Comparison of ENCODE assay signal across 13 cellular contexts in genomic region chr19:52307275-52307674, GRCh38. TPM values are rescaled to one million over a fixed set of nuclear protein-coding genes. Genes with fewer than 3 reads are reported as not detected.
A peak's percentile ranks its signal among the peaks of the same experiment; 100 is the strongest.
DNase-seq lines count a peak whose midpoint lies in the region; ATAC-seq, FAIRE-seq and TF ChIP-seq lines count a peak whose summit lies in the region.
"Had no signal": no experiment of that assay in that cellular context is flagged by ENCODE, and none has a peak within 500 bp of the region (broad histone marks: within the 10 kb centered on the region; RNA-seq: fewer than 3 reads in every experiment).

No MANE protein-coding gene starts in this region.

- no peaks in the 10 kb centered on the region for H3K79me1 ChIP-seq in mesendoderm (ENCODE audit: low read length)

- no peak overlapping the region for H3K56ac ChIP-seq in mesendoderm (ENCODE audit: low read length)

- CTCF ChIA-PET in K562 (lab: Yijun Ruan, JAX; ENCODE audit: low intra/inter-chr PET ratio): no interaction called here

- TF ChIP-seq POLR2A in K562 (conservative IDR thresholded peaks at IDR 0.05): no peak

- H3K79me2 ChIP-seq in K562 (ENCODE audit: control insufficient read depth, insufficient read depth, low read length) (no peaks in the 10 kb centered on the region), mesendoderm (ENCODE audit: control insufficient read depth, insufficient read depth, low read length) (no peaks in the 10 kb centered on the region)

- no peak overlapping the region for H2BK15ac ChIP-seq in mesendoderm (replicated peaks; ENCODE audit: low read depth)

- H3K4me2 ChIP-seq in K562 (ENCODE audit: insufficient read depth, low read length) (no peak overlapping the region), mesendoderm (ENCODE audit: low read length) (no peak overlapping the region)

- H3K23ac ChIP-seq in mesendoderm (ENCODE audit: low read length): no peak overlapping the region

- no peak for TF ChIP-seq EP300 in K562 (IDR thresholded peaks at IDR 0.05; ENCODE audit: low read length)

- no peak overlapping the region for H3K18ac ChIP-seq in mesendoderm (ENCODE audit: low read length)

- TF ChIP-seq RAD21 in K562 (CRISPR knock-in tag; conservative IDR thresholded peaks at IDR 0.05 in 1 of 2, IDR thresholded peaks at IDR 0.05 in 1 of 2): no peak

- POLR2A ChIA-PET in K562 (lab: Yijun Ruan, JAX): interaction anchor here (1.0 kb wide), 1 partner anchor 12 kb away, joined by 3 read pairs; no protein-coding TSS in a partner anchor

- H2BK120ac ChIP-seq in mesendoderm (ENCODE audit: low read depth, low read length): no peak overlapping the region

- H3K4ac ChIP-seq in mesendoderm (ENCODE audit: low read depth, low read length): no peak overlapping the region

- H3K9me3 ChIP-seq in K562 (replicated peaks; ENCODE audit: control insufficient read depth, insufficient read depth, low read depth, low read length): peaks cover 36% of the 10 kb centered on the region

- BruUV-seq in K562 (replicated peaks; lab: Mats Ljungman, UMichigan): no TSS peak

- no peak overlapping the region for H4K5ac ChIP-seq in mesendoderm (ENCODE audit: low read length)

- H3K4me1 ChIP-seq in K562 (replicated peaks in 1 of 2; ENCODE audit: control insufficient read depth in 2 of 2, insufficient read depth in 2 of 2, low read length in 2 of 2) (no peaks in the 10 kb centered on the region), mesendoderm (ENCODE audit: control insufficient read depth, low read depth, low read length) (no peaks in the 10 kb centered on the region)

- H2BK5ac ChIP-seq in mesendoderm (ENCODE audit: low read length): no peak overlapping the region

- ATAC-seq in K562 (no peak), HG03025 (IDR thresholded peaks at IDR 0.05; ENCODE audit: low FRiP score, unreplicated experiment) (no peak), HG03045 (IDR thresholded peaks at IDR 0.05; ENCODE audit: unreplicated experiment) (no peak), HG02973 (IDR thresholded peaks at IDR 0.05; ENCODE audit: unreplicated experiment) (no peak)
- ATAC-seq: mucosa of descending colon, right cardiac atrium had no signal

- H3K27me3 ChIP-seq in K562 (ENCODE audit: control insufficient read depth in 2 of 2, insufficient read depth in 2 of 2, low read length in 2 of 2) (no peaks in the 10 kb centered on the region), mesendoderm (ENCODE audit: insufficient read depth, low read length, poor library complexity) (no peaks in the 10 kb centered on the region)

- intact Hi-C loops in K562 (cut with micrococcal nuclease): no loop called here

- no peak for FAIRE-seq in K562 (lab: Jason Lieb, UNC)

- H3K27ac ChIP-seq in K562 (ENCODE audit: extremely low read depth, low read depth, low read length) (no peak overlapping the region), mesendoderm (ENCODE audit: low read depth, low read length) (no peak overlapping the region)

- no peak for TF ChIP-seq CTCF in K562 (IDR thresholded peaks at IDR 0.05 in 2 of 3, conservative IDR thresholded peaks at IDR 0.05 in 1 of 3; ENCODE audit: insufficient read depth in 2 of 3, low read depth in 1 of 3, low read length in 3 of 3)

- H4K20me1 ChIP-seq in K562 (replicated peaks; ENCODE audit: control insufficient read depth, insufficient read depth, low read length): no peaks in the 10 kb centered on the region

- H3K4me3 ChIP-seq in K562 (no peak overlapping the region), mesendoderm (ENCODE audit: low read length) (no peak overlapping the region)
- H3K4me3 ChIP-seq: mucosa of descending colon had no signal

- DNase-seq in NCI-H748 (lab: John Stamatoyannopoulos, UW; ENCODE audit: unreplicated experiment) (peak; percentile 37), NCI-H748 treated with DMSO at 0.1 percent for 48 hours (lab: John Stamatoyannopoulos, UW) (no peak), HS-27A (ENCODE audit: low read depth) (peak; percentile 1), K562 (ENCODE audit: extremely low read depth in 1 of 4, low spot score in 3 of 4) (peak in 1 of 4 experiments; percentile 47), mesendoderm (peak; percentile 79)
- DNase-seq: amygdala; effector memory CD4-positive, alpha-beta T cell; NCI-H187; right cardiac atrium had no signal

- 98% methylated on average over 10 of the region's 10 CpGs for WGBS in K562 (ENCODE audit: insufficient coverage, low coverage, missing lambda C conversion rate)
- no CpG with 5 or more reads among the region's 10 CpGs for WGBS in mesendoderm (ENCODE audit: extremely low coverage, insufficient coverage, low lambda C conversion rate)

- H4K8ac ChIP-seq in mesendoderm (ENCODE audit: low read depth, low read length): no peak overlapping the region

- in situ Hi-C loops in K562 (cut with MboI): no loop called here

- H3K36me3 ChIP-seq in K562 (ENCODE audit: control insufficient read depth, insufficient read depth, low read length) (peaks cover 74% of the 10 kb centered on the region), mesendoderm (ENCODE audit: control insufficient read depth, insufficient read depth, low read length) (peaks cover 13% of the 10 kb centered on the region)

- no peak overlapping the region for H2AK5ac ChIP-seq in mesendoderm (ENCODE audit: low read length)

- H3K9ac ChIP-seq in K562 (ENCODE audit: insufficient read depth in 1 of 2, low read depth in 2 of 2, low read length in 2 of 2) (no peak overlapping the region), mesendoderm (ENCODE audit: low read length) (no peak overlapping the region)

- H3K9me1 ChIP-seq in K562 (ENCODE audit: control insufficient read depth, insufficient read depth, low read length): no peaks in the 10 kb centered on the region

- H2AFZ ChIP-seq in K562 (ENCODE audit: low read depth, low read length): no peak overlapping the region

TF ChIP-seq in K562, 482 proteins besides CTCF, POLR2A, EP300 and RAD21 (continues in another document):
- TF ChIP-seq ZBED1 (IDR thresholded peaks at IDR 0.05): no peak

RNA-seq across cellular contexts. Expression of gene ZNF480, which starts 10.3 kb away (rescaled TPM):
- total RNA-seq in K562 (2011; cell fraction: chromatin; rRNA removed; ENCODE audit: low replicate concordance): 4.9 and 20.2 TPM in 2 replicates
- total RNA-seq in K562 (2011; cell fraction: nucleolus; rRNA removed): 3.3 and 5.4 TPM in 2 replicates
- 5.6 and 6.5 TPM in 2 replicates for total RNA-seq in K562 (2011; cell fraction: nucleoplasm; rRNA removed)
- 10.4 and 13.1 TPM in 2 replicates for total RNA-seq in K562 (2014; rRNA removed)
- 31.1 and 43.3 TPM in 2 replicates for total RNA-seq in K562 (2014; rRNA removed; fragmentation: Illumina TruSeq; extraction: Trizol)
- 17.8 and 18.7 TPM in 2 replicates for total RNA-seq in K562 (2015; rRNA removed; fragmentation: Illumina TruSeq; extraction: Trizol)
- 21.3 and 22.3 TPM in 2 replicates for total RNA-seq in K562 (2021)
- polyA plus RNA-seq in K562 (2011; rRNA removed): 8.1 and 19.5 TPM in 2 replicates
- polyA plus RNA-seq in K562 (2011; cell fraction: cytosol; rRNA removed): 1.2 and 2.8 TPM in 2 replicates
- 3.6 and 3.8 TPM in 2 replicates for polyA plus RNA-seq in K562 (2011; cell fraction: nucleus; rRNA removed)
- polyA plus RNA-seq in K562 (2012): 14.0 and 18.3 TPM in 2 replicates
- 23.1 and 30.7 TPM in 2 replicates for polyA plus RNA-seq in K562 (2014; fragmentation: Illumina TruSeq; extraction: Trizol)
- 10 to 100 TPM; 27.4 to 29.5 TPM for polyA plus RNA-seq in K562 (2014; fragmentation: Nextera tagmentation; extraction: Ambion mirVana)
- 12.5 and 14.2 TPM in 2 replicates for polyA plus RNA-seq in K562 (2014; rRNA removed)
- 16.9 and 19.7 TPM in 2 replicates for polyA minus RNA-seq in K562 (2011; rRNA and poly(A)+ RNA removed)
- polyA minus RNA-seq in K562 (2011; cell fraction: cytosol; rRNA and poly(A)+ RNA removed): 2.4 and 6.9 TPM in 2 replicates
- 3.6 and 6.9 TPM in 2 replicates for polyA minus RNA-seq in K562 (2011; cell fraction: nucleus; rRNA and poly(A)+ RNA removed)
- 14.6 TPM for polyA plus RNA-seq in mesendoderm (2013, experiment 1 of 2)
- 14.4 TPM for polyA plus RNA-seq in mesendoderm (2013, experiment 2 of 2)

RNA-seq across cellular contexts. Expression of gene ZNF610, which starts 28.8 kb away (rescaled TPM):
- not detected in 2 replicates for total RNA-seq in K562 (2011; cell fraction: chromatin; rRNA removed; ENCODE audit: low replicate concordance)
- total RNA-seq in K562 (2011; cell fraction: nucleolus; rRNA removed): not detected in 2 replicates
- total RNA-seq in K562 (2011; cell fraction: nucleoplasm; rRNA removed): not detected in 2 replicates
- not detected in 2 replicates for total RNA-seq in K562 (2014; rRNA removed)
- not detected in 2 replicates for total RNA-seq in K562 (2014; rRNA removed; fragmentation: Illumina TruSeq; extraction: Trizol)
- not detected in 2 replicates for total RNA-seq in K562 (2015; rRNA removed; fragmentation: Illumina TruSeq; extraction: Trizol)
- total RNA-seq in K562 (2021): not detected in 2 replicates
- not detected in 2 replicates for polyA plus RNA-seq in K562 (2011; rRNA removed)
- polyA plus RNA-seq in K562 (2011; cell fraction: cytosol; rRNA removed): not detected in 2 replicates
- not detected in 2 replicates for polyA plus RNA-seq in K562 (2011; cell fraction: nucleus; rRNA removed)
- not detected in 2 replicates for polyA plus RNA-seq in K562 (2012)
- not detected in 2 replicates for polyA plus RNA-seq in K562 (2014; fragmentation: Illumina TruSeq; extraction: Trizol)
- polyA plus RNA-seq in K562 (2014; fragmentation: Nextera tagmentation; extraction: Ambion mirVana): not detected
- not detected in 2 replicates for polyA plus RNA-seq in K562 (2014; rRNA removed)
- not detected in 2 replicates for polyA minus RNA-seq in K562 (2011; rRNA and poly(A)+ RNA removed)
- polyA minus RNA-seq in K562 (2011; cell fraction: cytosol; rRNA and poly(A)+ RNA removed): not detected in 2 replicates
- polyA minus RNA-seq in K562 (2011; cell fraction: nucleus; rRNA and poly(A)+ RNA removed): not detected in 2 replicates
- polyA plus RNA-seq in mesendoderm (2013, experiment 1 of 2): 4.4 TPM
- polyA plus RNA-seq in mesendoderm (2013, experiment 2 of 2): 4.4 TPM

RNA-seq across cellular contexts. Expression of gene ZNF766, which starts 37.9 kb away (rescaled TPM):
- 29.9 and 51.8 TPM in 2 replicates for total RNA-seq in K562 (2011; cell fraction: chromatin; rRNA removed; ENCODE audit: low replicate concordance)
- total RNA-seq in K562 (2011; cell fraction: nucleolus; rRNA removed): 12.7 and 14.2 TPM in 2 replicates
- 28.6 and 38.4 TPM in 2 replicates for total RNA-seq in K562 (2011; cell fraction: nucleoplasm; rRNA removed)
- total RNA-seq in K562 (2014; rRNA removed): 6.7 and 7.9 TPM in 2 replicates
- total RNA-seq in K562 (2014; rRNA removed; fragmentation: Illumina TruSeq; extraction: Trizol): 21.2 and 26.4 TPM in 2 replicates
- 10.7 and 11.2 TPM in 2 replicates for total RNA-seq in K562 (2015; rRNA removed; fragmentation: Illumina TruSeq; extraction: Trizol)
- 8.9 and 11.0 TPM in 2 replicates for total RNA-seq in K562 (2021)
- 12.0 and 17.1 TPM in 2 replicates for polyA plus RNA-seq in K562 (2011; rRNA removed)
- 2.6 and 5.7 TPM in 2 replicates for polyA plus RNA-seq in K562 (2011; cell fraction: cytosol; rRNA removed)
- 4.4 and 4.9 TPM in 2 replicates for polyA plus RNA-seq in K562 (2011; cell fraction: nucleus; rRNA removed)
- 11.8 and 12.2 TPM in 2 replicates for polyA plus RNA-seq in K562 (2012)
- polyA plus RNA-seq in K562 (2014; fragmentation: Illumina TruSeq; extraction: Trizol): 15.5 and 18.5 TPM in 2 replicates
- 10 to 100 TPM in 1 of 2 experiments, 1 to 10 TPM in 1; 9.0 to 23.0 TPM for polyA plus RNA-seq in K562 (2014; fragmentation: Nextera tagmentation; extraction: Ambion mirVana)
- 7.1 and 10.2 TPM in 2 replicates for polyA plus RNA-seq in K562 (2014; rRNA removed)
- polyA minus RNA-seq in K562 (2011; rRNA and poly(A)+ RNA removed): 27.2 and 29.3 TPM in 2 replicates
- polyA minus RNA-seq in K562 (2011; cell fraction: cytosol; rRNA and poly(A)+ RNA removed): 5.7 and 9.8 TPM in 2 replicates
- 2.8 and 11.1 TPM in 2 replicates for polyA minus RNA-seq in K562 (2011; cell fraction: nucleus; rRNA and poly(A)+ RNA removed)
- polyA plus RNA-seq in mesendoderm (2013, experiment 1 of 2): 25.4 TPM
- polyA plus RNA-seq in mesendoderm (2013, experiment 2 of 2): 23.1 TPM
